In genomic region chr21:41957991-41958766, GRCh38 we compare ENCODE assay signal across 8 cellular contexts. TPM values are rescaled to one million over a fixed set of nuclear protein-coding genes. Genes with fewer than 3 reads are reported as not detected.
A peak's percentile ranks its signal among the peaks of the same experiment; 100 is the strongest.
DNase-seq lines count a peak whose midpoint lies in the region; ATAC-seq and TF ChIP-seq lines count a peak whose summit lies in the region.

No MANE protein-coding gene starts in this region.

- WGBS in prostate gland: 56% methylated on average over 24 of the region's 24 CpGs

- ATAC-seq in foreskin keratinocyte (peak; percentile 27), GM21619 (IDR thresholded peaks at IDR 0.05; ENCODE audit: unreplicated experiment) (no peak), HG03135 (IDR thresholded peaks at IDR 0.05; ENCODE audit: unreplicated experiment) (no peak)

- H3K27ac ChIP-seq in RWPE1 (peak overlapping the region; percentile 92), foreskin keratinocyte (peak overlapping the region; percentile 94), prostate gland (peak overlapping the region; percentile 43 to 51)

- no peak overlapping the region for H3K4me3 Mint-ChIP-seq in T-helper 2 cell treated with Interferon-gamma antibody and Interleukin-4, amounts not matched to agents 5 μg/mL and 100 μg/mL, for 36 hours

- intact Hi-C loops in prostate gland (cut with DNase I): loop anchor here (5.0 kb wide), 2 partner anchors 81 to 141 kb away; partner anchors contain the start of gene PRDM15

- H3K27me3 Mint-ChIP-seq in T-helper 2 cell treated with Interferon-gamma antibody and Interleukin-4, amounts not matched to agents 5 μg/mL and 100 μg/mL, for 36 hours (ENCODE audit: low read depth): peaks cover 22% of the 10 kb centered on the region

- no peaks in the 10 kb centered on the region for H3K9me3 ChIP-seq in prostate gland

- peak; percentile 95 for DNase-seq in H4 (ENCODE audit: low spot score)
- peak; percentile 88 for DNase-seq in RWPE1 (ENCODE audit: low spot score)
- DNase-seq in foreskin keratinocyte: peak; percentile 94
- DNase-seq in prostate gland (ENCODE audit: low spot score): no peak
- DNase-seq in NK-92 treated with Interleukin-12 subunit alpha and Interleukin-12 subunit beta, amount 100 ng/mL, for 24 hours (lab: John Stamatoyannopoulos, UW): no peak
- no peak for DNase-seq in T-helper 2 cell treated with Interferon-gamma antibody and Interleukin-4, amounts not matched to agents 5 μg/mL and 100 μg/mL, for 36 hours (ENCODE audit: low spot score)

- H3K36me3 ChIP-seq in prostate gland: no peaks in the 10 kb centered on the region

- TF ChIP-seq CTCF in RWPE1 (conservative IDR thresholded peaks at IDR 0.05; ENCODE audit: low read depth): peak; percentile 28
- peak; percentile 61 for TF ChIP-seq CTCF in foreskin keratinocyte (conservative IDR thresholded peaks at IDR 0.05)
- peak in 2 of 4 experiments; percentile 27 to 43 for TF ChIP-seq CTCF in prostate gland (IDR thresholded peaks at IDR 0.05)

- no peaks in the 10 kb centered on the region for H3K27me3 ChIP-seq in foreskin keratinocyte
- no peaks in the 10 kb centered on the region for H3K27me3 ChIP-seq in prostate gland (replicated peaks; ENCODE audit: insufficient read depth)

- H3K4me3 ChIP-seq in prostate gland: no peak overlapping the region

- H3K9me3 Mint-ChIP-seq in T-helper 2 cell treated with Interferon-gamma antibody and Interleukin-4, amounts not matched to agents 5 μg/mL and 100 μg/mL, for 36 hours: no peaks in the 10 kb centered on the region

- CTCF ChIA-PET in RWPE1 (lab: Yijun Ruan, JAX): interaction anchor here (0.6 to 1.1 kb wide), 6 partner anchors 51 to 338 kb away, joined by 3 read pairs; no protein-coding TSS in a partner anchor

- TF ChIP-seq POLR2A in prostate gland (IDR thresholded peaks at IDR 0.05): no peak

- H3K27ac Mint-ChIP-seq in T-helper 2 cell treated with Interferon-gamma antibody and Interleukin-4, amounts not matched to agents 5 μg/mL and 100 μg/mL, for 36 hours: no peak overlapping the region

- H3K36me3 Mint-ChIP-seq in T-helper 2 cell treated with Interferon-gamma antibody and Interleukin-4, amounts not matched to agents 5 μg/mL and 100 μg/mL, for 36 hours (ENCODE audit: low read depth): no peaks in the 10 kb centered on the region

- H3K4me1 ChIP-seq in foreskin keratinocyte (peaks cover 24% of the 10 kb centered on the region), prostate gland (replicated peaks) (peaks cover 19% of the 10 kb centered on the region)

- H3K4me1 Mint-ChIP-seq in T-helper 2 cell treated with Interferon-gamma antibody and Interleukin-4, amounts not matched to agents 5 μg/mL and 100 μg/mL, for 36 hours (ENCODE audit: low read depth): peaks cover 14% of the 10 kb centered on the region

- POLR2A ChIA-PET in RWPE1 (lab: Yijun Ruan, JAX; ENCODE audit: low non-redundant PET): interaction anchor here (0.6 kb wide), 1 partner anchor 25 kb away, joined by 5 read pairs; no protein-coding TSS in a partner anchor

RNA-seq across cellular contexts. Expression of gene C2CD2, which starts 4.4 kb away (rescaled TPM):
- 15.7 and 17.2 TPM in 2 replicates for total RNA-seq in H4 (2014; rRNA removed; shearing (Covaris generic))
- total RNA-seq in foreskin keratinocyte (54.1 and 84.4 TPM in 2 replicates), prostate gland (10 to 100 TPM; 27.3 to 30.5 TPM)
- polyA plus RNA-seq in foreskin keratinocyte: 20.8 and 27.6 TPM in 2 replicates

RNA-seq across cellular contexts. Expression of gene ZBTB21, which starts 52.0 kb away (rescaled TPM):
- total RNA-seq in H4 (2014; rRNA removed; shearing (Covaris generic)): 12.8 and 16.0 TPM in 2 replicates
- total RNA-seq in foreskin keratinocyte: 17.1 and 21.7 TPM in 2 replicates
- 3.1 and 3.3 TPM in 2 replicates for polyA plus RNA-seq in foreskin keratinocyte
- total RNA-seq in prostate gland: 10 to 100 TPM; 12.3 to 13.6 TPM

Comparison
In these comparisons a context has a peak if more than half of its experiments do, and no peak if none do; other contexts are left out.
1. DNase-seq: peak in H4 (single experiment), RWPE1 (single experiment) and foreskin keratinocyte (2 of 2); none in prostate gland (single experiment), NK-92 treated with Interleukin-12 subunit alpha and Interleukin-12 subunit beta, amount 100 ng/mL, for 24 hours (single experiment) and T-helper 2 cell treated with Interferon-gamma antibody and Interleukin-4, amounts not matched to agents 5 μg/mL and 100 μg/mL, for 36 hours (single experiment).
2. Peak in every context shown above with its lines, with median percentiles within 50 percentile points of each other: H3K27ac ChIP-seq.